Comparison of ENCODE assay signal across 1 cellular context in the genomic region with DNA sequence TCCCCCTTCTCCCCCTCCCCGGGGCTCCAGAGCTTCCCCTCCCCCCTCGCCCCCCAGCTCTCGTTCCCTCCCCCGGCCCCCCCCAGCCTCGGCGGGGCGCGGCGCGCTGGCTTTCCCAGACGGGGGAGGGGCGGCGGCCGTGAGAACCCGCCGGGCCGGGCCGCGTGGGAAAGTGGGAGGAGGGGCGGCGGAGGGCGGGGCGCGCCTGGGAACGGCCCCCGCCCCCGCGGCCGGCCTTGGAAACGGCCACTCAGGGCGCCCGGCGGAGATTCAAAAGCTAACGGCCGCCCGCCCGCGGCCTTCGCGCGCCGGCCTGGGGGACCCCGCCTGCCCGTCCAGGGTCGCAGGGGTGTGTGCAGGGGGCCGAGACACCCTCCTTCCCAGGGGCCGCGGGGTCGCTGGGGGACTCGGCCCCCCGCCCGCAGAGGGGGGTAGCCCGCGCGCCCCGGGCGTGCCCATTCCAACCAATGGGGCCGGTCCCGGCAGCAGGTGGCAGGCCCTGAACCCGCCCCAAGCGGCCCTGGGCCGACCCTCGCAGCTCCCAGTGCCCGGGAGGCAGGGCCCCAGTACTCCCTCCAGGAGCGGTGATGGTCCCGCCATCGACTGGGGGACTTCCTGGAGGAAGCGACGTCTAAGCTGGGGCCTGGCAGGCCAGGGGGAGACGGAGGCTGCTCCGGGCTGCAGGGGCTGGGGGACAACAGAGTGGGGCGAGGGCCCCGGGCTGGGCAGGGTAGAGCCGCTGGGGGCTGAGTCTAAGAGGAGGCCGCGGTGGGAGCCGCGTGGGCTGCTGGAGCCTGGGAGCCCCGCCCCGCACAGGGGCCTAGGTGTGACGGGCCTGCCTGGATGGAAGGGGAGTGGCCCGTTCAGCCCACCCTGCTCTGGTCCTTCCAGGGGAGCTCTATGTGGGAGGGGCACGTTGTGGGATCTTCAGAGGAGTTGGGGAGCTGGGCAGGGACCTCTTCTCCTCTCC.
TF ChIP-seq lines count a peak whose summit lies in the region.

No MANE protein-coding gene starts in this region.

TF ChIP-seq in neural cell, 6 proteins besides CTCF, POLR2A, EP300 and RAD21 (continued from another document):
- TF ChIP-seq, protein P1, sequence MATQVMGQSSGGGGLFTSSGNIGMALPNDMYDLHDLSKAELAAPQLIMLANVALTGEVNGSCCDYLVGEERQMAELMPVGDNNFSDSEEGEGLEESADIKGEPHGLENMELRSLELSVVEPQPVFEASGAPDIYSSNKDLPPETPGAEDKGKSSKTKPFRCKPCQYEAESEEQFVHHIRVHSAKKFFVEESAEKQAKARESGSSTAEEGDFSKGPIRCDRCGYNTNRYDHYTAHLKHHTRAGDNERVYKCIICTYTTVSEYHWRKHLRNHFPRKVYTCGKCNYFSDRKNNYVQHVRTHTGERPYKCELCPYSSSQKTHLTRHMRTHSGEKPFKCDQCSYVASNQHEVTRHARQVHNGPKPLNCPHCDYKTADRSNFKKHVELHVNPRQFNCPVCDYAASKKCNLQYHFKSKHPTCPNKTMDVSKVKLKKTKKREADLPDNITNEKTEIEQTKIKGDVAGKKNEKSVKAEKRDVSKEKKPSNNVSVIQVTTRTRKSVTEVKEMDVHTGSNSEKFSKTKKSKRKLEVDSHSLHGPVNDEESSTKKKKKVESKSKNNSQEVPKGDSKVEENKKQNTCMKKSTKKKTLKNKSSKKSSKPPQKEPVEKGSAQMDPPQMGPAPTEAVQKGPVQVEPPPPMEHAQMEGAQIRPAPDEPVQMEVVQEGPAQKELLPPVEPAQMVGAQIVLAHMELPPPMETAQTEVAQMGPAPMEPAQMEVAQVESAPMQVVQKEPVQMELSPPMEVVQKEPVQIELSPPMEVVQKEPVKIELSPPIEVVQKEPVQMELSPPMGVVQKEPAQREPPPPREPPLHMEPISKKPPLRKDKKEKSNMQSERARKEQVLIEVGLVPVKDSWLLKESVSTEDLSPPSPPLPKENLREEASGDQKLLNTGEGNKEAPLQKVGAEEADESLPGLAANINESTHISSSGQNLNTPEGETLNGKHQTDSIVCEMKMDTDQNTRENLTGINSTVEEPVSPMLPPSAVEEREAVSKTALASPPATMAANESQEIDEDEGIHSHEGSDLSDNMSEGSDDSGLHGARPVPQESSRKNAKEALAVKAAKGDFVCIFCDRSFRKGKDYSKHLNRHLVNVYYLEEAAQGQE (IDR thresholded peaks at IDR 0.05; ENCODE audit: borderline replicate concordance) = no peak
